ENCODE assay signal across 13 cellular contexts in genomic region chr3:189995129-189995528, GRCh38.
DNase-seq lines count a peak whose midpoint lies in the region.
"Had no signal": no experiment of that assay in that cellular context is flagged by ENCODE, and none has a peak within 500 bp of the region (broad histone marks: within the 10 kb centered on the region; RNA-seq: fewer than 3 reads in every experiment).

No MANE protein-coding gene starts in this region.

- peak; percentile 65 for DNase-seq in Daoy (ENCODE audit: low read depth)
- peak; percentile 97 for DNase-seq in LHCN-M2 (ENCODE audit: low read depth)
- peak; percentile 66 for DNase-seq in amniotic epithelial cell (ENCODE audit: low read depth)
- DNase-seq in iPS-NIHi7 (ENCODE audit: extremely low spot score) = peak; percentile 26
- no peak for DNase-seq in middle frontal gyrus (ENCODE audit: extremely low spot score, low spot score)
- no peak for DNase-seq in SIG-M5 treated with dmso at 0.1 percent for 504 hours (lab: John Stamatoyannopoulos, UW; ENCODE audit: unreplicated experiment)
- DNase-seq in D341Med (ENCODE audit: low spot score) = no peak
- no peak for DNase-seq in T1000 (lab: John Stamatoyannopoulos, UW)
- DNase-seq: activated effector memory CD4-positive, alpha-beta T cell treated with Interleukin-2 at 50 U/mL for 16 hours; Calu3; NCI-H2107; stimulated activated CD4-positive, alpha-beta T cell treated with anti-CD3 and anti-CD28 coated beads, Interleukin-4, amount 100 ng/mL, for 4 hours; tibial artery had no signal

Comparison
In these comparisons a context has a peak if more than half of its experiments do, and no peak if none do; other contexts are left out.
1. DNase-seq: peak in Daoy (single experiment), LHCN-M2 (single experiment), amniotic epithelial cell (single experiment) and iPS-NIHi7 (single experiment); none in middle frontal gyrus (single experiment), SIG-M5 treated with dmso at 0.1 percent for 504 hours (single experiment), D341Med (single experiment) and T1000 (single experiment).